In genomic region chr17:77445030-77445907, GRCh38 we compare ENCODE assay signal across 8 cellular contexts.
DNase-seq lines count a peak whose midpoint lies in the region; ATAC-seq and TF ChIP-seq lines count a peak whose summit lies in the region.

No MANE protein-coding gene starts in this region.

- H3K4me1 ChIP-seq in liver (ENCODE audit: control insufficient read depth in 4 of 4, insufficient read depth in 4 of 4, low read length in 3 of 4), result peaks cover 15 to 36% (median 20%) of the 10 kb centered on the region in 4 donors

- POLR2A ChIA-PET in RWPE1 (lab: Yijun Ruan, JAX; ENCODE audit: low non-redundant PET), result interaction anchor here (0.5 kb wide), 1 partner anchor 399 kb away, joined by 7 read pairs; no protein-coding TSS in a partner anchor

- H3K9ac ChIP-seq in liver (ENCODE audit: low read depth in 1 of 2, low read length in 2 of 2), result no peak overlapping the region

- 64% methylated on average over 17 of the region's 17 CpGs for WGBS in liver

- H3K36me3 ChIP-seq in GM06990 (ENCODE audit: control insufficient read depth, insufficient read depth, low read length) (no peaks in the 10 kb centered on the region), liver (ENCODE audit: control insufficient read depth in 4 of 4, insufficient read depth in 3 of 4, low read depth in 1 of 4, low read length in 3 of 4) (peaks cover 0 to 3% (median 0%) of the 10 kb centered on the region in 4 donors)

- TF ChIP-seq CTCF in GM06990 (IDR thresholded peaks at IDR 0.05; ENCODE audit: insufficient read depth, low read length, poor library complexity, severe bottlenecking), result no peak
- no peak for TF ChIP-seq CTCF in RWPE1 (conservative IDR thresholded peaks at IDR 0.05; ENCODE audit: low read depth)
- no peak for TF ChIP-seq CTCF in liver (IDR thresholded peaks at IDR 0.05; ENCODE audit: low read depth, low read length, missing input control)

- DNase-seq in GM06990 (ENCODE audit: extremely low read depth, insufficient read length), result peak; percentile 82
- no peak for DNase-seq in RWPE1 (ENCODE audit: low spot score)
- peak; percentile 64 for DNase-seq in activated naive CD8-positive, alpha-beta T cell treated with anti-CD3 and anti-CD28 coated beads, Interleukin-2, amount 50 U/mL, for 16 hours (ENCODE audit: low read depth, low spot score)
- peak; percentile 83 for DNase-seq in stimulated activated CD8-positive, alpha-beta memory T cell treated with anti-CD3 and anti-CD28 coated beads, Interleukin-4, amount 100 ng/mL, for 48 hours
- no peak for DNase-seq in retina
- DNase-seq in NCI-H2171 (lab: John Stamatoyannopoulos, UW), result no peak

- H3K27ac ChIP-seq in RWPE1 (peak overlapping the region; percentile 51), liver (ENCODE audit: low read depth in 1 of 2, low read length in 2 of 2) (peak overlapping the region; percentile 58 to 67)

- peak overlapping the region; percentile 44 for H3K4me3 ChIP-seq in GM06990 (replicated peaks; ENCODE audit: low read depth, low read length)
- no peak overlapping the region for H3K4me3 ChIP-seq in liver (ENCODE audit: low read depth in 1 of 3, low read length in 3 of 3)

- CTCF ChIA-PET in RWPE1 (lab: Yijun Ruan, JAX), result interaction anchor here (1.3 kb wide), 1 partner anchor 50 kb away, joined by 3 read pairs; no protein-coding TSS in a partner anchor

- peak; percentile 8 for ATAC-seq in HG02571 (IDR thresholded peaks at IDR 0.05; ENCODE audit: unreplicated experiment)

- H3K9me3 ChIP-seq in liver (ENCODE audit: control insufficient read depth in 4 of 4, low read length in 3 of 4), result no peaks in the 10 kb centered on the region

- H3K27me3 ChIP-seq in GM06990 (replicated peaks; ENCODE audit: control insufficient read depth, insufficient read depth, low read length) (no peaks in the 10 kb centered on the region), liver (ENCODE audit: control insufficient read depth in 4 of 4, insufficient read depth in 4 of 4, low read length in 3 of 4) (no peaks in the 10 kb centered on the region)

- TF ChIP-seq RAD21 in liver (IDR thresholded peaks at IDR 0.05), result no peak

TF ChIP-seq in liver, 16 proteins besides CTCF, POLR2A, EP300 and RAD21:
- TF ChIP-seq HNF4A (conservative IDR thresholded peaks at IDR 0.05), result no peak
- TF ChIP-seq GABPA (IDR thresholded peaks at IDR 0.05 in 1 of 2, conservative IDR thresholded peaks at IDR 0.05 in 1 of 2), result no peak
- TF ChIP-seq ATF3 (IDR thresholded peaks at IDR 0.05), result no peak
- peak; percentile 48 for TF ChIP-seq MAX (IDR thresholded peaks at IDR 0.05)

Comparison
In these comparisons a context has a peak if more than half of its experiments do, and no peak if none do; other contexts are left out.
1. DNase-seq: peak in GM06990 (single experiment), activated naive CD8-positive, alpha-beta T cell treated with anti-CD3 and anti-CD28 coated beads, Interleukin-2, amount 50 U/mL, for 16 hours (single experiment) and stimulated activated CD8-positive, alpha-beta memory T cell treated with anti-CD3 and anti-CD28 coated beads, Interleukin-4, amount 100 ng/mL, for 48 hours (single experiment); none in RWPE1 (single experiment), retina (single experiment) and NCI-H2171 (single experiment).